Comparison of ENCODE assay signal across 8 cellular contexts in genomic region chr17:46922804-46923635, GRCh38. TPM values are rescaled to one million over a fixed set of nuclear protein-coding genes. Genes with fewer than 3 reads are reported as not detected.
DNase-seq lines count a peak whose midpoint lies in the region; ATAC-seq and TF ChIP-seq lines count a peak whose summit lies in the region.

GOSR2 (plus strand) TSS chr17:46923160; CDS start chr17:46923193, 33 bp downstream.

- H3K4me1 Mint-ChIP-seq in activated CD4-positive, alpha-beta T cell treated with anti-CD3 and anti-CD28 coated beads, Interleukin-2, amount 10 ng/mL, durations not matched to agents 7 days and 5 days, result peaks cover 52% of the 10 kb centered on the region

- TF ChIP-seq CTCF in coronary artery (IDR thresholded peaks at IDR 0.05) (no peak), left lung (IDR thresholded peaks at IDR 0.05) (no peak)

- H3K4me3 Mint-ChIP-seq in activated CD4-positive, alpha-beta T cell treated with anti-CD3 and anti-CD28 coated beads, Interleukin-2, amount 10 ng/mL, durations not matched to agents 7 days and 5 days, result peak within 1 kb of the TSS; percentile 88

- CTCF ChIA-PET in activated CD4-positive, alpha-beta T cell treated with anti-CD3 and anti-CD28 coated beads, Interleukin-2, amount 10 ng/mL, durations not matched to agents 7 days and 5 days (lab: Charles Lee), result no interaction called here

- H3K27ac Mint-ChIP-seq in activated CD4-positive, alpha-beta T cell treated with anti-CD3 and anti-CD28 coated beads, Interleukin-2, amount 10 ng/mL, durations not matched to agents 7 days and 5 days, result peak within 1 kb of the TSS; percentile 100

- ATAC-seq in GM19324 (IDR thresholded peaks at IDR 0.05; ENCODE audit: low FRiP score, unreplicated experiment), result peak; percentile 91
- peak; percentile 83 for ATAC-seq in HG03460 (IDR thresholded peaks at IDR 0.05; ENCODE audit: unreplicated experiment)
- peak; percentile 99 for ATAC-seq in left lung

- H3K9me3 Mint-ChIP-seq in activated CD4-positive, alpha-beta T cell treated with anti-CD3 and anti-CD28 coated beads, Interleukin-2, amount 10 ng/mL, durations not matched to agents 7 days and 5 days, result no peaks in the 10 kb centered on the region

- POLR2A ChIA-PET in activated CD4-positive, alpha-beta T cell treated with anti-CD3 and anti-CD28 coated beads, Interleukin-2, amount 10 ng/mL, durations not matched to agents 7 days and 5 days (lab: Charles Lee), result no interaction called here

- peaks cover 6% of the 10 kb centered on the region for H3K36me3 ChIP-seq in BLaER1
- no peaks in the 10 kb centered on the region for H3K36me3 ChIP-seq in left lung

- H3K36me3 Mint-ChIP-seq in activated CD4-positive, alpha-beta T cell treated with anti-CD3 and anti-CD28 coated beads, Interleukin-2, amount 10 ng/mL, durations not matched to agents 7 days and 5 days (ENCODE audit: low read depth), result peaks cover 7% of the 10 kb centered on the region

- H4K20me1 ChIP-seq in BLaER1, result peaks cover 49% of the 10 kb centered on the region

- no peaks in the 10 kb centered on the region for H3K27me3 ChIP-seq in BLaER1
- no peaks in the 10 kb centered on the region for H3K27me3 ChIP-seq in left lung

- intact Hi-C loops in left lung (cut with DNase I), result no loop called here

- H3K9me3 ChIP-seq in BLaER1 (no peaks in the 10 kb centered on the region), left lung (no peaks in the 10 kb centered on the region)

- peaks cover 34% of the 10 kb centered on the region for H3K4me1 ChIP-seq in BLaER1
- peaks cover 8 to 42% of the 10 kb centered on the region in 2 donors for H3K4me1 ChIP-seq in left lung

- H3K9ac ChIP-seq in BLaER1, result peak within 1 kb of the TSS; percentile 92

- peak within 1 kb of the TSS; percentile 95 for H3K27ac ChIP-seq in BLaER1
- H3K27ac ChIP-seq in coronary artery, result peak within 1 kb of the TSS; percentile 89 to 91
- H3K27ac ChIP-seq in left lung, result peak within 1 kb of the TSS; percentile 94 to 97

- H3K27me3 Mint-ChIP-seq in activated CD4-positive, alpha-beta T cell treated with anti-CD3 and anti-CD28 coated beads, Interleukin-2, amount 10 ng/mL, durations not matched to agents 7 days and 5 days, result peaks cover 2% of the 10 kb centered on the region

- H3K4me2 ChIP-seq in BLaER1, result peak within 1 kb of the TSS; percentile 91

- peak; percentile 88 to 99 for DNase-seq in NCI-H526 (lab: John Stamatoyannopoulos, UW)
- DNase-seq in activated CD4-positive, alpha-beta T cell treated with anti-CD3 and anti-CD28 coated beads, Interleukin-2, amount 10 ng/mL, durations not matched to agents 7 days and 5 days, result peak; percentile 90
- peak; percentile 91 for DNase-seq in coronary artery (ENCODE audit: low spot score)
- peak; percentile 90 to 96 for DNase-seq in left lung
- DNase-seq in stimulated activated CD4-positive, alpha-beta T cell treated with anti-CD3 and anti-CD28 coated beads, Interleukin-2, amount 100 ng/mL, for 4 hours (ENCODE audit: low read depth), result peak; percentile 84

- H3K4me3 ChIP-seq in BLaER1 (peak within 1 kb of the TSS; percentile 79), coronary artery (peak within 1 kb of the TSS; percentile 96), left lung (peak within 1 kb of the TSS; percentile 91 to 99)

RNA-seq across cellular contexts. Expression of gene GOSR2, which starts in this region (rescaled TPM):
- 10 to 100 TPM; 56.5 to 56.7 TPM for total RNA-seq in activated CD4-positive, alpha-beta T cell treated with anti-CD3 and anti-CD28 coated beads, Interleukin-2, amount 10 ng/mL, durations not matched to agents 7 days and 5 days
- 10 to 100 TPM; 53.9 to 67.4 TPM for total RNA-seq in left lung

Comparison
In these comparisons a context has a peak if more than half of its experiments do, and no peak if none do; other contexts are left out.
1. Peak in every context shown above with its lines: DNase-seq, ATAC-seq, H3K4me3 ChIP-seq and H3K27ac ChIP-seq.